ENCODE assay signal across 19 cellular contexts in the genomic region with DNA sequence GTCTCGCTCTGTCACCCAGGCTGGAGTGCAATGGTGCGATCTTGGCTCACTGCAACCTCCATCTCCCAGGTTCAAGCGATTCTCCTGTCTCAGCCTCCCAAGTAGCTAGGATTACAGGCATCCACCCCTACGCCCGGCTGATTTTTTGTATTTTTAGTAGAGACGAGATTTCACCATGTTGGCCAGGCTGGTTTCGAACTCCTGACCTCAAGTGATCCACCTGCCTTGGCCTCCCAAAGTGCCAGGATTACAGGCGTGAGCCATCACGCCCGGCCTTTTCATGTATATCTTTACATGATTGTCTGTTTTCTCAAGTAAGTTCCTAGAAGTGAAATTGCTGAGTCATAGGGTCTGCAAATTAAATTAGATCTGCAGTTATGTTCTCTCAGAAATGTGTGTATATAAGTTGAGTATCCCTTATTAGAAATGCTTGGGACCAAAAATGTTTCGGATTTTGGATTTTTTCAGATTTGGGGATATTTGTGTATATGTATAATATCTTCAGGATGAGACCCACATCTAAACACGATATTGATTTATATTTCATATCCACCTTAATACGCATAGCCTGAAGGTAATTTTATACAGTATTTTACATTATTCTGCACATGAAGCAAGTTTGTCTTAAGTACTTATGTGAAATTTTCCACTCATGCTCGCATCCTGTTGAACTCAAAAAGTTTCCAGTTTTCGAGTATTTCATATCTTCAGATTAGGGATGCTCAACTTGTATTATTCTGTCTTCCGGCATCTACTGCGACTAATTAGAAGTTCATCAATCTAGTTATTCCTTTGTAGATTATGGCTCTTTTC. TPM values are rescaled to one million over a fixed set of nuclear protein-coding genes. Genes with fewer than 3 reads are reported as not detected.
DNase-seq lines count a peak whose midpoint lies in the region; ATAC-seq and TF ChIP-seq lines count a peak whose summit lies in the region.
"Had no signal": no experiment of that assay in that cellular context is flagged by ENCODE, and none has a peak within 500 bp of the region (broad histone marks: within the 10 kb centered on the region; RNA-seq: fewer than 3 reads in every experiment).

No MANE protein-coding gene starts in this region.

- no peaks in the 10 kb centered on the region for H3K27me3 Mint-ChIP-seq in activated naive CD4-positive, alpha-beta T cell treated with anti-CD3 and anti-CD28 coated beads, Interleukin-2, amount 10 ng/mL, durations not matched to agents 7 days and 5 days
- H3K27me3 Mint-ChIP-seq in stimulated activated naive B cell treated with anti-CD40 and anti-IgM and Interleukin-4, amounts not matched to agents 10 μg/mL and 1 μg/mL and 100 μg/mL, for 72 hours: no peaks in the 10 kb centered on the region

- intact Hi-C loops in PC-9 (cut with micrococcal nuclease; ENCODE audit: unreplicated experiment) (no loop called here), mucosa of descending colon (cut with DNase I, micrococcal nuclease) (no loop called here)

- H3K9me3 Mint-ChIP-seq in activated naive CD4-positive, alpha-beta T cell treated with anti-CD3 and anti-CD28 coated beads, Interleukin-2, amount 10 ng/mL, durations not matched to agents 7 days and 5 days: peaks cover 9% of the 10 kb centered on the region
- peaks cover 7 to 9% of the 10 kb centered on the region in 2 donors for H3K9me3 Mint-ChIP-seq in activated naive CD4-positive, alpha-beta T cell treated with anti-CD3 and anti-CD28 coated beads, Interleukin-2, amount 50 U/mL, for 72 hours
- peaks cover 6 to 8% of the 10 kb centered on the region in 2 donors for H3K9me3 Mint-ChIP-seq in stimulated activated naive B cell treated with anti-CD40 and anti-IgM and Interleukin-4, amounts not matched to agents 10 μg/mL and 1 μg/mL and 100 μg/mL, for 72 hours

- peak overlapping the region; percentile 69 for H3K27ac Mint-ChIP-seq in activated naive CD4-positive, alpha-beta T cell treated with anti-CD3 and anti-CD28 coated beads, Interleukin-2, amount 10 ng/mL, durations not matched to agents 7 days and 5 days
- peak overlapping the region; percentile 63 to 82 for H3K27ac Mint-ChIP-seq in activated naive CD4-positive, alpha-beta T cell treated with anti-CD3 and anti-CD28 coated beads, Interleukin-2, amount 50 U/mL, for 72 hours
- peak overlapping the region; percentile 74 for H3K27ac Mint-ChIP-seq in stimulated activated naive B cell treated with anti-CD40 and anti-IgM and Interleukin-4, amounts not matched to agents 10 μg/mL and 1 μg/mL and 100 μg/mL, for 72 hours
- H3K27ac Mint-ChIP-seq: nephron progenitor cell had no signal

- no peak overlapping the region for H3K4me3 Mint-ChIP-seq in activated naive CD4-positive, alpha-beta T cell treated with anti-CD3 and anti-CD28 coated beads, Interleukin-2, amount 10 ng/mL, durations not matched to agents 7 days and 5 days
- H3K4me3 Mint-ChIP-seq in stimulated activated naive B cell treated with anti-CD40 and anti-IgM and Interleukin-4, amounts not matched to agents 10 μg/mL and 1 μg/mL and 100 μg/mL, for 72 hours: no peak overlapping the region
- H3K4me3 Mint-ChIP-seq: nephron progenitor cell had no signal

- H3K36me3 ChIP-seq in PC-9 (ENCODE audit: low read depth) (peaks cover 13% of the 10 kb centered on the region; the same call in 1 of the 2 replicates), mucosa of descending colon (ENCODE audit: low read depth) (no peaks in the 10 kb centered on the region)
- H3K36me3 ChIP-seq: thoracic aorta had no signal

- TF ChIP-seq CTCF in PC-9 (conservative IDR thresholded peaks at IDR 0.05) (no peak), mucosa of descending colon (IDR thresholded peaks at IDR 0.05) (no peak), omental fat pad (IDR thresholded peaks at IDR 0.05) (no peak)

- DNase-seq in activated naive CD4-positive, alpha-beta T cell treated with anti-CD3 and anti-CD28 coated beads, Interleukin-2, amount 10 ng/mL, durations not matched to agents 7 days and 5 days: no peak
- no peak for DNase-seq in activated naive CD4-positive, alpha-beta T cell treated with anti-CD3 and anti-CD28 coated beads, Interleukin-2, amount 50 U/mL, for 16 hours
- DNase-seq in PC-9: no peak
- no peak for DNase-seq in activated naive CD4-positive, alpha-beta T cell treated with anti-CD3 and anti-CD28 coated beads, Interleukin-2, amount 50 U/mL, for 72 hours (ENCODE audit: low spot score in 2 of 2)
- DNase-seq in stimulated activated naive B cell treated with anti-CD40 and anti-IgM and Interleukin-4, amounts not matched to agents 10 μg/mL and 1 μg/mL and 100 μg/mL, for 72 hours: no peak
- no peak for DNase-seq in mucosa of descending colon
- DNase-seq in omental fat pad (ENCODE audit: low spot score): no peak
- DNase-seq: activated T-cell treated with anti-CD3 and anti-CD28 coated beads, Interleukin-2, amount 50 U/mL, for 1 hour; anterior cingulate cortex; cerebellar nuclear complex; hypothalamus; kidney; NCI-H2081 treated with DMSO at 0.1 percent for 48 hours; NCI-H524 treated with DMSO at 0.1 percent for 48 hours; nephron progenitor cell; psoas muscle had no signal

- peaks cover 4% of the 10 kb centered on the region; the same call in 1 of the 2 replicates for H4K20me1 ChIP-seq in PC-9 (ENCODE audit: insufficient read depth)

- no peak overlapping the region for H3K4me2 ChIP-seq in PC-9
- H3K4me2 ChIP-seq: smooth muscle cell had no signal

- H3K4me3 ChIP-seq in PC-9 (no peak overlapping the region), mucosa of descending colon (no peak overlapping the region)
- H3K4me3 ChIP-seq: psoas muscle, smooth muscle cell, thoracic aorta had no signal

- peaks cover 6% of the 10 kb centered on the region for H3K4me1 ChIP-seq in PC-9 (replicated peaks; ENCODE audit: insufficient read depth)
- peaks cover 8% of the 10 kb centered on the region for H3K4me1 ChIP-seq in mucosa of descending colon (ENCODE audit: low read depth)

- peaks cover 74% of the 10 kb centered on the region for H3K36me3 Mint-ChIP-seq in activated naive CD4-positive, alpha-beta T cell treated with anti-CD3 and anti-CD28 coated beads, Interleukin-2, amount 10 ng/mL, durations not matched to agents 7 days and 5 days
- H3K36me3 Mint-ChIP-seq in activated naive CD4-positive, alpha-beta T cell treated with anti-CD3 and anti-CD28 coated beads, Interleukin-2, amount 50 U/mL, for 72 hours: peaks cover 20 to 43% of the 10 kb centered on the region in 2 donors
- peaks cover 33 to 46% of the 10 kb centered on the region in 2 donors for H3K36me3 Mint-ChIP-seq in stimulated activated naive B cell treated with anti-CD40 and anti-IgM and Interleukin-4, amounts not matched to agents 10 μg/mL and 1 μg/mL and 100 μg/mL, for 72 hours

- no peak overlapping the region for H2AFZ ChIP-seq in PC-9

- no peaks in the 10 kb centered on the region for H3K9me3 ChIP-seq in PC-9 (ENCODE audit: insufficient read depth, low read depth)
- H3K9me3 ChIP-seq in mucosa of descending colon: no peaks in the 10 kb centered on the region
- H3K9me3 ChIP-seq: psoas muscle, thoracic aorta had no signal

- no peaks in the 10 kb centered on the region for H3K9me2 ChIP-seq in PC-9 (ENCODE audit: insufficient read depth)

- peaks cover 99% of the 10 kb centered on the region for H3K79me2 ChIP-seq in PC-9 (ENCODE audit: low read depth)

- POLR2A ChIA-PET in PC-9 (lab: Charles Lee; ENCODE audit: unreplicated experiment): no interaction called here

- peak overlapping the region; percentile 34; the same call in 1 of the 2 replicates for H3K27ac ChIP-seq in PC-9
- H3K27ac ChIP-seq: psoas muscle, thoracic aorta had no signal

- no peak for ATAC-seq in activated naive CD4-positive, alpha-beta T cell treated with anti-CD3 and anti-CD28 coated beads, Interleukin-2, amount 50 U/mL, for 72 hours
- ATAC-seq in stimulated activated naive B cell treated with anti-CD40 and anti-IgM and Interleukin-4, amounts not matched to agents 10 μg/mL and 1 μg/mL and 100 μg/mL, for 72 hours (replicated peaks): no peak
- ATAC-seq in mucosa of descending colon: no peak
- no peak for ATAC-seq in HG02840 (IDR thresholded peaks at IDR 0.05; ENCODE audit: low FRiP score, unreplicated experiment)
- no peak for ATAC-seq in omental fat pad (ENCODE audit: low FRiP score)
- ATAC-seq: psoas muscle had no signal

- H3F3A ChIP-seq in PC-9 (ENCODE audit: insufficient read depth, low read depth): peaks cover 14% of the 10 kb centered on the region; the same call in 1 of the 2 replicates

- H3K4me1 Mint-ChIP-seq in activated naive CD4-positive, alpha-beta T cell treated with anti-CD3 and anti-CD28 coated beads, Interleukin-2, amount 10 ng/mL, durations not matched to agents 7 days and 5 days: peaks cover 83% of the 10 kb centered on the region
- H3K4me1 Mint-ChIP-seq in stimulated activated naive B cell treated with anti-CD40 and anti-IgM and Interleukin-4, amounts not matched to agents 10 μg/mL and 1 μg/mL and 100 μg/mL, for 72 hours: peaks cover 32 to 59% of the 10 kb centered on the region in 2 donors

- H3K27me3 ChIP-seq in PC-9 (ENCODE audit: insufficient read depth, low read depth): no peaks in the 10 kb centered on the region

- BruUV-seq in PC-9 (replicated peaks; lab: Mats Ljungman, UMichigan): no TSS peak

- CTCF ChIA-PET in activated naive CD4-positive, alpha-beta T cell treated with anti-CD3 and anti-CD28 coated beads, Interleukin-2, amount 10 ng/mL, durations not matched to agents 7 days and 5 days (lab: Charles Lee): no interaction called here
- CTCF ChIA-PET in PC-9 (lab: Charles Lee): no interaction called here

RNA-seq across cellular contexts. Expression of a gene that starts 40.4 kb away (rescaled TPM):
- total RNA-seq in PC-9 (2021) (33.3 and 45.8 TPM in 2 replicates), mucosa of descending colon (100 to 1,000 TPM in 1 of 3 donors, 10 to 100 TPM in 2; 57.1 to 124 (median 70.2) TPM), omental fat pad (10 to 100 TPM; 40.0 to 88.4 (median 58.6) TPM)
- total RNA-seq in activated naive CD4-positive, alpha-beta T cell treated with anti-CD3 and anti-CD28 coated beads, Interleukin-2, amount 50 U/mL, for 72 hours: 10 to 100 TPM; 88.0 to 98.2 TPM

RNA-seq across cellular contexts. Expression of a gene that starts 42.1 kb away (rescaled TPM):
- 1.8 TPM in 2 replicates for total RNA-seq in PC-9 (2021)
- total RNA-seq in activated naive CD4-positive, alpha-beta T cell treated with anti-CD3 and anti-CD28 coated beads, Interleukin-2, amount 50 U/mL, for 72 hours: 10 to 100 TPM in 1 of 2 donors, 1 to 10 TPM in 1; 10.0 to 11.2 TPM
- total RNA-seq in mucosa of descending colon: 1 to 10 TPM; 1.7 to 3.6 (median 2.7) TPM
- 10 to 100 TPM in 1 of 4 donors, 1 to 10 TPM in 3; 1.9 to 10.6 (median 4.7) TPM for total RNA-seq in omental fat pad
